ENCODE assay signal across 8 cellular contexts in genomic region chr10:92590623-92591549, GRCh38.
DNase-seq lines count a peak whose midpoint lies in the region; ATAC-seq lines count a peak whose summit lies in the region.

No MANE protein-coding gene starts in this region.

- H3K9me3 ChIP-seq in iPS-18c (ENCODE audit: control insufficient read depth, insufficient read depth, low read length), result no peaks in the 10 kb centered on the region

- ATAC-seq in GM18499 (IDR thresholded peaks at IDR 0.05; ENCODE audit: insufficient read depth, unreplicated experiment), result peak; percentile 8
- ATAC-seq in HG03045 (IDR thresholded peaks at IDR 0.05; ENCODE audit: unreplicated experiment), result peak; percentile 16

- H3K27ac ChIP-seq in skin epidermis, result peak overlapping the region; percentile 2 to 95 (median 89)

- H3K4me3 ChIP-seq in iPS-18c (ENCODE audit: insufficient read depth, low read depth, low read length) (peak overlapping the region; percentile 48), skin epidermis (peak overlapping the region; percentile 64 to 97 (median 78))

- peak; percentile 40 for DNase-seq in Ammon's horn (ENCODE audit: low spot score)
- peak; percentile 33 for DNase-seq in NOMO-1 treated with dmso at 0.1 percent for 144 hours (lab: John Stamatoyannopoulos, UW; ENCODE audit: unreplicated experiment)
- peak; percentile 61 for DNase-seq in astrocyte of the hippocampus (ENCODE audit: low read depth, low spot score)
- DNase-seq in NCI-H2107 treated with DMSO at 0.1 percent for 48 hours (lab: John Stamatoyannopoulos, UW; ENCODE audit: unreplicated experiment), result no peak
